8 cellular contexts compared by ENCODE assay signal in genomic region chr10:69451209-69451783, GRCh38. TPM values are rescaled to one million over a fixed set of nuclear protein-coding genes. Genes with fewer than 3 reads are reported as not detected.
A peak's percentile ranks its signal among the peaks of the same experiment; 100 is the strongest.
DNase-seq lines count a peak whose midpoint lies in the region; ATAC-seq and TF ChIP-seq lines count a peak whose summit lies in the region.

Gene TSPAN15, plus strand, starts transcription at chr10:69451465. Its CDS starts 130 bp downstream, at chr10:69451595.

- peak within 1 kb of the TSS; percentile 62 for H3K4me3 ChIP-seq in choroid plexus epithelial cell (ENCODE audit: low read depth, low read length)

- H3K27ac ChIP-seq in layer of hippocampus (ENCODE audit: low read depth, low read length), result peak within 1 kb of the TSS; percentile 77

- H3K27me3 ChIP-seq in layer of hippocampus (ENCODE audit: control insufficient read depth, insufficient read depth, low read length), result no peaks in the 10 kb centered on the region

- TF ChIP-seq POLR2A in GM18505 (IDR thresholded peaks at IDR 0.05; ENCODE audit: borderline replicate concordance, extremely low read depth, insufficient read depth, insufficient read length), result no peak

- DNase-seq in NCI-H226 (peak; percentile 84), choroid plexus epithelial cell (ENCODE audit: low read depth) (peak; percentile 79), H4 (ENCODE audit: low spot score) (no peak)
- peak; percentile 83 for DNase-seq in activated CD4-positive, alpha-beta T cell treated with anti-CD3 and anti-CD28 coated beads for 48 hours
- DNase-seq in stimulated activated CD4-positive, alpha-beta T cell treated with anti-CD3 and anti-CD28 coated beads, Interleukin-15, amount 100 ng/mL, for 48 hours (ENCODE audit: low read depth in 2 of 2), result peak; percentile 57 to 76

- ATAC-seq in GM18505 (IDR thresholded peaks at IDR 0.05; ENCODE audit: unreplicated experiment), result peak; percentile 76
- peak; percentile 78 for ATAC-seq in HG03064 (IDR thresholded peaks at IDR 0.05; ENCODE audit: low read depth, unreplicated experiment)

- TF ChIP-seq CTCF in choroid plexus epithelial cell (conservative IDR thresholded peaks at IDR 0.05; ENCODE audit: low read depth, low read length), result no peak

RNA-seq across cellular contexts. Expression of gene TSPAN15, which starts in this region (rescaled TPM):
- total RNA-seq in H4 (2014; rRNA removed; shearing (Covaris generic)), result not detected in 2 replicates
